Comparison of ENCODE assay signal across 8 cellular contexts in genomic region chr6:136792066-136792944, GRCh38. TPM values are rescaled to one million over a fixed set of nuclear protein-coding genes. Genes with fewer than 3 reads are reported as not detected.
DNase-seq lines count a peak whose midpoint lies in the region; ATAC-seq and TF ChIP-seq lines count a peak whose summit lies in the region.

Gene MAP3K5, minus strand, starts transcription at chr6:136792477. Its CDS starts 320 bp downstream, at chr6:136792157.

- peaks cover 4% of the 10 kb centered on the region for H3K79me1 ChIP-seq in trophoblast cell (ENCODE audit: low read length)

- DNase-seq in HCEC 1CT (peak; percentile 88), MM.1S (peak; percentile 88), head of caudate nucleus (peak in 41 of 42 donors; percentile 35 to 88 (median 75)), trophoblast cell (peak; percentile 86 to 93), tibial artery (peak; percentile 85 to 93)

- peak within 1 kb of the TSS; percentile 75 for H4K8ac ChIP-seq in trophoblast cell (ENCODE audit: low read depth, low read length)

- peak within 1 kb of the TSS; percentile 6 for H3K4ac ChIP-seq in trophoblast cell (ENCODE audit: low read depth, low read length)

- H2BK12ac ChIP-seq in trophoblast cell (ENCODE audit: low read length), result peak within 1 kb of the TSS; percentile 55

- H3K9ac ChIP-seq in MM.1S (ENCODE audit: low read length), result peak within 1 kb of the TSS; percentile 87
- peak within 1 kb of the TSS; percentile 28 for H3K9ac ChIP-seq in trophoblast cell (ENCODE audit: low read length)

- H3K14ac ChIP-seq in trophoblast cell (ENCODE audit: low read length), result peak within 1 kb of the TSS; percentile 88

- H2AFZ ChIP-seq in MM.1S (ENCODE audit: low read length) (peak within 1 kb of the TSS; percentile 100), trophoblast cell (ENCODE audit: insufficient read depth, low read length, poor library complexity) (peak within 1 kb of the TSS; percentile 56)

- H3K9me2 ChIP-seq in MM.1S (replicated peaks; ENCODE audit: insufficient read depth, low read length), result no peaks in the 10 kb centered on the region

- peak within 1 kb of the TSS; percentile 98 for H3K4me3 Mint-ChIP-seq in activated naive CD4-positive, alpha-beta T cell treated with anti-CD3 and anti-CD28 coated beads, Interleukin-2, amount 50 U/mL, for 24 hours

- peaks cover 21% of the 10 kb centered on the region for H3F3A ChIP-seq in MM.1S (ENCODE audit: insufficient read depth, low read length)

- H3K18ac ChIP-seq in trophoblast cell (ENCODE audit: low read length), result peak within 1 kb of the TSS; percentile 53

- H2AK5ac ChIP-seq in trophoblast cell (ENCODE audit: low read length), result no peak within 1 kb of the TSS

- H4K12ac ChIP-seq in trophoblast cell (ENCODE audit: low read depth, low read length), result peak within 1 kb of the TSS; percentile 55

- H3K36me3 Mint-ChIP-seq in activated naive CD4-positive, alpha-beta T cell treated with anti-CD3 and anti-CD28 coated beads, Interleukin-2, amount 50 U/mL, for 24 hours, result no peaks in the 10 kb centered on the region

- no peaks in the 10 kb centered on the region; the same call in 1 of the 2 replicates for H4K20me1 ChIP-seq in MM.1S (ENCODE audit: insufficient read depth, low read length)

- peak; percentile 77 for ATAC-seq in SK-N-SH treated with all-trans-retinoic acid at 6 μM for 48 hours

- H3K36me3 ChIP-seq in MM.1S (replicated peaks; ENCODE audit: insufficient read depth, low read length) (no peaks in the 10 kb centered on the region), trophoblast cell (ENCODE audit: control insufficient read depth in 1 of 2, insufficient read depth in 2 of 2, low read length in 2 of 2) (no peaks in the 10 kb centered on the region), tibial artery (no peaks in the 10 kb centered on the region)

- no peaks in the 10 kb centered on the region for H3K9me3 Mint-ChIP-seq in activated naive CD4-positive, alpha-beta T cell treated with anti-CD3 and anti-CD28 coated beads, Interleukin-2, amount 50 U/mL, for 24 hours

- H3K9me3 ChIP-seq in MM.1S (replicated peaks; ENCODE audit: insufficient read depth, low read length) (no peaks in the 10 kb centered on the region), trophoblast cell (ENCODE audit: insufficient read depth, low read depth, low read length) (no peaks in the 10 kb centered on the region), tibial artery (no peaks in the 10 kb centered on the region)

- H3K4me3 ChIP-seq in GM08714 (ENCODE audit: low read length) (peak within 1 kb of the TSS; percentile 67), MM.1S (ENCODE audit: low read length) (peak within 1 kb of the TSS; percentile 98), trophoblast cell (ENCODE audit: low read depth, low read length) (peak within 1 kb of the TSS; percentile 80), tibial artery (peak within 1 kb of the TSS; percentile 81 to 87)

- H2BK120ac ChIP-seq in trophoblast cell (ENCODE audit: insufficient read depth, low read length, poor library complexity), result peak within 1 kb of the TSS; percentile 60

- H3K27ac ChIP-seq in MM.1S (ENCODE audit: low read length) (peak within 1 kb of the TSS; percentile 84), trophoblast cell (ENCODE audit: low read depth, low read length) (no peak within 1 kb of the TSS), tibial artery (peak within 1 kb of the TSS; percentile 96 to 98)

- peaks cover 45% of the 10 kb centered on the region for H3K4me1 Mint-ChIP-seq in activated naive CD4-positive, alpha-beta T cell treated with anti-CD3 and anti-CD28 coated beads, Interleukin-2, amount 50 U/mL, for 24 hours

- no peak within 1 kb of the TSS for H3K23ac ChIP-seq in trophoblast cell (ENCODE audit: low read length)

- WGBS in trophoblast cell (ENCODE audit: extremely low coverage, insufficient coverage, insufficient read length), result no CpG with 5 or more reads among the region's 108 CpGs

- intact Hi-C loops in head of caudate nucleus (cut with DNase I), result loop anchor here (1.0 to 10.0 kb wide), 4 partner anchors 72 to 498 kb away; no protein-coding TSS in a partner anchor
- intact Hi-C loops in tibial artery (cut with DNase I; ENCODE audit: low total_unique reads), result loop anchor here (2.0 kb wide), 1 partner anchor 210 kb away; no protein-coding TSS in a partner anchor

- no peaks in the 10 kb centered on the region for H3K27me3 Mint-ChIP-seq in activated naive CD4-positive, alpha-beta T cell treated with anti-CD3 and anti-CD28 coated beads, Interleukin-2, amount 50 U/mL, for 24 hours

- peak; percentile 28 for TF ChIP-seq CTCF in MM.1S (IDR thresholded peaks at IDR 0.05; ENCODE audit: low read length)
- TF ChIP-seq CTCF in tibial artery (IDR thresholded peaks at IDR 0.05), result peak; percentile 7 to 64

- H3K79me2 ChIP-seq in MM.1S (ENCODE audit: low read length), result peaks cover 42% of the 10 kb centered on the region
- peaks cover 3% of the 10 kb centered on the region for H3K79me2 ChIP-seq in trophoblast cell (ENCODE audit: control insufficient read depth, insufficient read depth, low read length, poor library complexity)

- peak within 1 kb of the TSS; percentile 69 for H4K91ac ChIP-seq in trophoblast cell (ENCODE audit: low read depth, low read length)

- H3K27me3 ChIP-seq in MM.1S (replicated peaks; ENCODE audit: insufficient read depth, low read length) (no peaks in the 10 kb centered on the region), trophoblast cell (ENCODE audit: insufficient read depth, low read length) (no peaks in the 10 kb centered on the region), tibial artery (no peaks in the 10 kb centered on the region)

- peak within 1 kb of the TSS; percentile 97 for H3K27ac Mint-ChIP-seq in activated naive CD4-positive, alpha-beta T cell treated with anti-CD3 and anti-CD28 coated beads, Interleukin-2, amount 50 U/mL, for 24 hours

- H3K4me2 ChIP-seq in MM.1S (ENCODE audit: low read depth, low read length) (peak within 1 kb of the TSS; percentile 81), trophoblast cell (ENCODE audit: low read length) (peak within 1 kb of the TSS; percentile 68)

- H3K4me1 ChIP-seq in MM.1S (ENCODE audit: low read length), result peaks cover 21% of the 10 kb centered on the region
- peaks cover 0 to 7% of the 10 kb centered on the region in 2 experiments for H3K4me1 ChIP-seq in trophoblast cell (ENCODE audit: control insufficient read depth in 1 of 2, insufficient read depth in 2 of 2, low read length in 2 of 2)
- H3K4me1 ChIP-seq in tibial artery, result peaks cover 0 to 36% (median 17%) of the 10 kb centered on the region in 4 donors

- H2BK5ac ChIP-seq in trophoblast cell (ENCODE audit: low read depth, low read length, poor library complexity), result peak within 1 kb of the TSS; percentile 63

TF ChIP-seq in SK-N-SH treated with all-trans-retinoic acid at 6 μM for 48 hours, 23 proteins besides CTCF, POLR2A, EP300 and RAD21:
- TF ChIP-seq TSHZ2 (CRISPR knock-in tag; IDR thresholded peaks at IDR 0.05) (no peak), CSDC2 (CRISPR knock-in tag; IDR thresholded peaks at IDR 0.05) (no peak), ARNTL (CRISPR knock-in tag; IDR thresholded peaks at IDR 0.05; ENCODE audit: borderline replicate concordance, low read depth) (no peak), GLIS3 (CRISPR knock-in tag; IDR thresholded peaks at IDR 0.05) (no peak), PATZ1 (CRISPR knock-in tag; IDR thresholded peaks at IDR 0.05; ENCODE audit: borderline replicate concordance) (no peak), ZNF70 (CRISPR knock-in tag; IDR thresholded peaks at IDR 0.05) (no peak), ZNF565 (CRISPR knock-in tag; conservative IDR thresholded peaks at IDR 0.05; ENCODE audit: low read depth) (no peak), TCF4 (CRISPR knock-in tag; IDR thresholded peaks at IDR 0.05; ENCODE audit: borderline replicate concordance) (no peak), RARB (CRISPR knock-in tag; IDR thresholded peaks at IDR 0.05) (no peak), SNAI2 (CRISPR knock-in tag; IDR thresholded peaks at IDR 0.05) (no peak)

RNA-seq across cellular contexts. Expression of gene MAP3K5, which starts in this region (rescaled TPM):
- 1.2 and 1.3 TPM in 2 replicates for polyA plus RNA-seq in trophoblast cell (2013)
